ENCODE assay signal across 20 cellular contexts in the genomic region with DNA sequence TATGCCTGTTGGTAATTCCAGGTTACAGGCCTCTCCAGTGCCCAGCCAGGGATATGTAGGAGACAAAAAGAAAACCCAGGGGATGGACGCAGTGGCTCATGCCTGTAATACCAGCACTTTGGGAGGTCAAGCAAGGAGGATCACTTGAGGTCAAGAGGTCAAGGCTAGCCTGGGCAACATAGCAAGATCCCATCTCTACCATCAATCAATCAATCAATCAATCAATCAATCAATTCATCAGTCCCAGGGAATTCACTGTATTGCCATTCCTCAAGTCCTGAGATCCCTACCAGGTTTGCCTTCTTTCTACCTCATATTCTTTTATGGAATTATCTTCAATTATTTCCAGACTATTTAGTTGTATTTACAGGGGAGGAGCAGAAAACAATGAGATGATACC.
DNase-seq lines count a peak whose midpoint lies in the region; ATAC-seq and TF ChIP-seq lines count a peak whose summit lies in the region.
"Had no signal": no experiment of that assay in that cellular context is flagged by ENCODE, and none has a peak within 500 bp of the region (broad histone marks: within the 10 kb centered on the region; RNA-seq: fewer than 3 reads in every experiment).

No MANE protein-coding gene starts in this region.

- no peak overlapping the region for H3K4me3 ChIP-seq in uterus
- H3K4me3 ChIP-seq: MG63 had no signal

- no peaks in the 10 kb centered on the region for H3K27me3 Mint-ChIP-seq in activated naive CD8-positive, alpha-beta T cell treated with anti-CD3 and anti-CD28 coated beads, Interleukin-2, amount 10 ng/mL, durations not matched to agents 7 days and 5 days
- no peaks in the 10 kb centered on the region for H3K27me3 Mint-ChIP-seq in activated naive CD8-positive, alpha-beta T cell treated with anti-CD3 and anti-CD28 coated beads for 36 hours
- no peaks in the 10 kb centered on the region for H3K27me3 Mint-ChIP-seq in activated T-helper 17 cell treated with anti-CD3 and anti-CD28 coated beads, Interleukin-2, amount 50 U/mL, for 72 hours
- H3K27me3 Mint-ChIP-seq in nephron progenitor cell (ENCODE audit: low read depth, poor library complexity), result no peaks in the 10 kb centered on the region

- TF ChIP-seq CTCF in nephron progenitor cell (IDR thresholded peaks at IDR 0.05), result no peak
- TF ChIP-seq CTCF in uterus (IDR thresholded peaks at IDR 0.05), result no peak

- no peak overlapping the region for H3K27ac ChIP-seq in uterus
- H3K27ac ChIP-seq: HL-60 had no signal

- no peaks in the 10 kb centered on the region for H3K27me3 ChIP-seq in uterus
- H3K27me3 ChIP-seq: MG63 had no signal

- peak overlapping the region; percentile 3 for H3K4me3 Mint-ChIP-seq in activated naive CD8-positive, alpha-beta T cell treated with anti-CD3 and anti-CD28 coated beads, Interleukin-2, amount 10 ng/mL, durations not matched to agents 7 days and 5 days
- H3K4me3 Mint-ChIP-seq in activated naive CD8-positive, alpha-beta T cell treated with anti-CD3 and anti-CD28 coated beads for 36 hours, result no peak overlapping the region
- no peak overlapping the region for H3K4me3 Mint-ChIP-seq in activated T-helper 17 cell treated with anti-CD3 and anti-CD28 coated beads, Interleukin-2, amount 50 U/mL, for 72 hours
- H3K4me3 Mint-ChIP-seq in nephron progenitor cell, result no peak overlapping the region

- peaks cover 18% of the 10 kb centered on the region for H3K4me1 Mint-ChIP-seq in activated naive CD8-positive, alpha-beta T cell treated with anti-CD3 and anti-CD28 coated beads, Interleukin-2, amount 10 ng/mL, durations not matched to agents 7 days and 5 days
- peaks cover 7% of the 10 kb centered on the region for H3K4me1 Mint-ChIP-seq in activated naive CD8-positive, alpha-beta T cell treated with anti-CD3 and anti-CD28 coated beads for 36 hours
- no peaks in the 10 kb centered on the region for H3K4me1 Mint-ChIP-seq in activated T-helper 17 cell treated with anti-CD3 and anti-CD28 coated beads, Interleukin-2, amount 50 U/mL, for 72 hours
- peaks cover 37% of the 10 kb centered on the region for H3K4me1 Mint-ChIP-seq in nephron progenitor cell

- H3K4me1 ChIP-seq in uterus, result no peaks in the 10 kb centered on the region

- H3K27ac Mint-ChIP-seq in activated naive CD8-positive, alpha-beta T cell treated with anti-CD3 and anti-CD28 coated beads, Interleukin-2, amount 10 ng/mL, durations not matched to agents 7 days and 5 days, result peak overlapping the region; percentile 60
- no peak overlapping the region for H3K27ac Mint-ChIP-seq in activated naive CD8-positive, alpha-beta T cell treated with anti-CD3 and anti-CD28 coated beads for 36 hours
- peak overlapping the region; percentile 47 for H3K27ac Mint-ChIP-seq in activated T-helper 17 cell treated with anti-CD3 and anti-CD28 coated beads, Interleukin-2, amount 50 U/mL, for 72 hours
- peak overlapping the region; percentile 70 for H3K27ac Mint-ChIP-seq in nephron progenitor cell

- H3K36me3 Mint-ChIP-seq in activated naive CD8-positive, alpha-beta T cell treated with anti-CD3 and anti-CD28 coated beads, Interleukin-2, amount 10 ng/mL, durations not matched to agents 7 days and 5 days, result peaks cover 29% of the 10 kb centered on the region
- H3K36me3 Mint-ChIP-seq in activated naive CD8-positive, alpha-beta T cell treated with anti-CD3 and anti-CD28 coated beads for 36 hours, result peaks cover 19% of the 10 kb centered on the region
- peaks cover 35% of the 10 kb centered on the region for H3K36me3 Mint-ChIP-seq in activated T-helper 17 cell treated with anti-CD3 and anti-CD28 coated beads, Interleukin-2, amount 50 U/mL, for 72 hours (ENCODE audit: low read depth)
- H3K36me3 Mint-ChIP-seq in nephron progenitor cell (ENCODE audit: low read depth), result peaks cover 80% of the 10 kb centered on the region

- no peaks in the 10 kb centered on the region for H3K9me3 ChIP-seq in uterus
- H3K9me3 ChIP-seq: MG63 had no signal

- H3K36me3 ChIP-seq in uterus, result no peaks in the 10 kb centered on the region

- H3K9me3 Mint-ChIP-seq in activated naive CD8-positive, alpha-beta T cell treated with anti-CD3 and anti-CD28 coated beads, Interleukin-2, amount 10 ng/mL, durations not matched to agents 7 days and 5 days, result no peaks in the 10 kb centered on the region
- H3K9me3 Mint-ChIP-seq in activated naive CD8-positive, alpha-beta T cell treated with anti-CD3 and anti-CD28 coated beads for 36 hours, result peaks cover 2% of the 10 kb centered on the region
- H3K9me3 Mint-ChIP-seq in activated T-helper 17 cell treated with anti-CD3 and anti-CD28 coated beads, Interleukin-2, amount 50 U/mL, for 72 hours, result no peaks in the 10 kb centered on the region
- H3K9me3 Mint-ChIP-seq in nephron progenitor cell, result peaks cover 25% of the 10 kb centered on the region

- no peak for ATAC-seq in activated naive CD8-positive, alpha-beta T cell treated with anti-CD3 and anti-CD28 coated beads, Interleukin-2, amount 10 ng/mL, durations not matched to agents 7 days and 5 days (ENCODE audit: low read depth)
- no peak for ATAC-seq in activated T-helper 17 cell treated with anti-CD3 and anti-CD28 coated beads, Interleukin-2, amount 50 U/mL, for 72 hours (replicated peaks)
- ATAC-seq: PC-3 had no signal

- no peak for TF ChIP-seq POLR2A in uterus (IDR thresholded peaks at IDR 0.05)

- POLR2A ChIA-PET in activated naive CD8-positive, alpha-beta T cell treated with anti-CD3 and anti-CD28 coated beads, Interleukin-2, amount 10 ng/mL, durations not matched to agents 7 days and 5 days (lab: Charles Lee), result no interaction called here

- intact Hi-C loops in uterus (cut with DNase I; ENCODE audit: low total_unique reads), result no loop called here

- no peak for DNase-seq in activated naive CD8-positive, alpha-beta T cell treated with anti-CD3 and anti-CD28 coated beads, Interleukin-2, amount 10 ng/mL, durations not matched to agents 7 days and 5 days
- no peak for DNase-seq in activated naive CD8-positive, alpha-beta T cell treated with anti-CD3 and anti-CD28 coated beads for 36 hours
- DNase-seq in nephron progenitor cell (no peak), NOMO-1 (lab: John Stamatoyannopoulos, UW; ENCODE audit: unreplicated experiment in 2 of 2) (no peak), uterus (no peak), AML-193 (lab: John Stamatoyannopoulos, UW) (no peak)
- DNase-seq: C1 segment of cervical spinal cord, DMS79, IMR-90, Karpas-422, MG63, NCI-H1048, NCI-H1436, NCI-H1930, NCI-H226, NCI-H524, NCI-H82, PC-3 had no signal
